In genomic region chr12:53251477-53252348, GRCh38 we compare ENCODE assay signal across 1 cellular context.
TF ChIP-seq lines count a peak whose summit lies in the region.

No MANE protein-coding gene starts in this region.

TF ChIP-seq in K562, 482 proteins besides CTCF, POLR2A, EP300 and RAD21 (continued from another document and continues in another):
- TF ChIP-seq MYBL2 (IDR thresholded peaks at IDR 0.05; ENCODE audit: low read depth) (no peak), MYBL2 (CRISPR knock-in tag; IDR thresholded peaks at IDR 0.05; ENCODE audit: borderline replicate concordance) (no peak), SP2 (IDR thresholded peaks at IDR 0.05; ENCODE audit: extremely low read depth, low read depth, low read length, poor library complexity, severe bottlenecking) (no peak), NR2F6 (CRISPR knock-in tag; IDR thresholded peaks at IDR 0.05) (no peak), NBN (IDR thresholded peaks at IDR 0.05; ENCODE audit: low read depth) (no peak), PKNOX1 (IDR thresholded peaks at IDR 0.05) (peak; percentile 63), SAFB2 (IDR thresholded peaks at IDR 0.05; ENCODE audit: borderline replicate concordance, low read depth, low read length, severe bottlenecking) (no peak), E2F3 (CRISPR knock-in tag; IDR thresholded peaks at IDR 0.05) (no peak), OTX1 (CRISPR knock-in tag; IDR thresholded peaks at IDR 0.05) (0 out of 2 replicates have a peak, but pooled peaks have one; percentile 59), KDM5B (IDR thresholded peaks at IDR 0.05; ENCODE audit: insufficient replicate concordance, low read depth, low read length) (peak; percentile 70), NCOA2 (IDR thresholded peaks at IDR 0.05; ENCODE audit: partially characterized antibody in 2 of 2) (no peak), TCFL5 (CRISPR knock-in tag; conservative IDR thresholded peaks at IDR 0.05) (no peak), SAP30 (IDR thresholded peaks at IDR 0.05; ENCODE audit: borderline replicate concordance, insufficient read depth, low read depth, low read length, poor library complexity, severe bottlenecking) (peak; percentile 89), GATAD2A (IDR thresholded peaks at IDR 0.05) (no peak), NCOA1 (IDR thresholded peaks at IDR 0.05; ENCODE audit: low read depth) (0 out of 2 replicates have a peak, but pooled peaks have one; percentile 1), RREB1 (CRISPR knock-in tag; IDR thresholded peaks at IDR 0.05) (no peak), TEAD1 (CRISPR knock-in tag; IDR thresholded peaks at IDR 0.05) (0 out of 4 replicates have a peak, but pooled peaks have one; percentile 4 to 61), FOXP4 (CRISPR knock-in tag; IDR thresholded peaks at IDR 0.05; ENCODE audit: borderline replicate concordance) (peak; percentile 78; the same call in 1 of the 2 replicates), ERF (CRISPR knock-in tag; IDR thresholded peaks at IDR 0.05) (no peak), CTBP1 (IDR thresholded peaks at IDR 0.05; ENCODE audit: borderline replicate concordance) (peak; percentile 18; the same call in 1 of the 2 replicates), YY1 (IDR thresholded peaks at IDR 0.05; ENCODE audit: borderline replicate concordance in 1 of 3, control insufficient read depth in 1 of 3, extremely low read depth in 1 of 3, insufficient read depth in 3 of 3, insufficient read length in 1 of 3, insufficient replicate concordance in 2 of 3, low read depth in 1 of 3, low read length in 2 of 3) (peak; percentile 73 to 97 (median 94)), ZNF24 (IDR thresholded peaks at IDR 0.05) (no peak), RFX7 (CRISPR knock-in tag; IDR thresholded peaks at IDR 0.05) (no peak), ZFP36 (IDR thresholded peaks at IDR 0.05; ENCODE audit: low read depth, low read length, partially characterized antibody) (peak; percentile 55), NFXL1 (CRISPR knock-in tag; IDR thresholded peaks at IDR 0.05) (no peak), HDGF (IDR thresholded peaks at IDR 0.05) (no peak), MLX (CRISPR knock-in tag; conservative IDR thresholded peaks at IDR 0.05) (no peak), GTF3C2 (IDR thresholded peaks at IDR 0.05; ENCODE audit: borderline replicate concordance, extremely low read depth, insufficient read length) (no peak), ZBTB9 (CRISPR knock-in tag; IDR thresholded peaks at IDR 0.05) (no peak), EWSR1 (IDR thresholded peaks at IDR 0.05; ENCODE audit: borderline replicate concordance, low read depth, partially characterized antibody) (no peak), ZBTB33 (CRISPR knock-in tag; IDR thresholded peaks at IDR 0.05) (peak; percentile 17; the same call in 1 of the 2 replicates), LARP7 (IDR thresholded peaks at IDR 0.05) (no peak), RBM15 (IDR thresholded peaks at IDR 0.05; ENCODE audit: insufficient read depth, low read length) (no peak), ZNF77 (CRISPR knock-in tag; IDR thresholded peaks at IDR 0.05) (no peak), PHB2 (IDR thresholded peaks at IDR 0.05; ENCODE audit: low read depth) (no peak), ZNF133 (CRISPR knock-in tag; IDR thresholded peaks at IDR 0.05) (no peak), NFE2 (IDR thresholded peaks at IDR 0.05; ENCODE audit: low read depth) (no peak), HNRNPK (IDR thresholded peaks at IDR 0.05; ENCODE audit: low read depth, low read length, poor library complexity, severe bottlenecking) (no peak), CHD4 (IDR thresholded peaks at IDR 0.05; ENCODE audit: insufficient read depth, insufficient replicate concordance, low read depth, low read length, poor library complexity, severe bottlenecking) (no peak), ZBTB12 (CRISPR knock-in tag; IDR thresholded peaks at IDR 0.05) (no peak), NFIC (IDR thresholded peaks at IDR 0.05) (peak; percentile 55; the same call in 1 of the 2 replicates), CREB3L1 (IDR thresholded peaks at IDR 0.05; ENCODE audit: borderline replicate concordance, low read depth) (no peak)
